In the genomic region with DNA sequence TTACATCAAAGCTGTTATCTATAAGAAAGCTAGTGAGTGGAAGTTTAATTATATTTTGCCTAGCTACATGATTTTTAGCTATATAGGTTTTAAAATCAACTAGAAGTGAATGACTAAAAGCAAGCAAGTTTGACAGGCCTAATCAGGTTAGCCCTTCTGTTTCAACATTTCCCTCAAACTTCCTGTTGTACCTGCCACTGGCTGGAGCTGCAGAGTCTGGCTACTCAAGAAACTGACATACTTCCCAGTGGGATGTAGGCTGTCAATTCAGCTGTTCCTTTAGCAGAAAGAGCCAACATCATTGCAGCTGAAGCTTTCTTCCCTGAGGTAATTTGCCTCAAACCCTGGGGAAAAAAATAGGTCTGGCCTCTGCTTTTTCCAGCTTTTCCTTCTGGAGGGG, we compare ENCODE assay signal across 16 cellular contexts.
"Had no signal": no experiment of that assay in that cellular context is flagged by ENCODE, and none has a peak within 500 bp of the region (broad histone marks: within the 10 kb centered on the region; RNA-seq: fewer than 3 reads in every experiment).

No MANE protein-coding gene starts in this region.

- H3K9me3 ChIP-seq: adrenal gland, thyroid gland had no signal

- ATAC-seq: activated naive CD4-positive, alpha-beta T cell treated with anti-CD3 and anti-CD28 coated beads, Interleukin-2, amount 50 U/mL, for 72 hours; natural killer cell; right cardiac atrium had no signal

- DNase-seq: activated CD4-positive, alpha-beta T cell treated with anti-CD3 and anti-CD28 coated beads for 1 hour; activated CD4-positive, alpha-beta T cell treated with anti-CD3 and anti-CD28 coated beads, Interleukin-2, amount 50 U/mL, for 4 hours; activated gamma-delta T cell treated with Interleukin-2 at 50 U/mL for 16 hours; adrenal gland; effector CD8-positive, alpha-beta T cell; foreskin fibroblast; mesenchymal stem cell; natural killer cell; nucleus accumbens; posterior cingulate gyrus; right cardiac atrium; stimulated activated CD4-positive, alpha-beta T cell treated with anti-CD3 and anti-CD28 coated beads, Interleukin-2, amount 100 ng/mL, for 24 hours; stimulated activated naive CD4-positive, alpha-beta T cell treated with Interleukin-2 at 50 U/mL for 16 hours; thyroid gland had no signal

- H3K27me3 ChIP-seq: adrenal gland, thyroid gland had no signal

- H3K27ac ChIP-seq: adrenal gland, thyroid gland, VCaP had no signal

- H3K4me1 ChIP-seq: adrenal gland, thyroid gland had no signal

- H3K36me3 ChIP-seq: adrenal gland, thyroid gland had no signal

- H3K4me3 ChIP-seq: adrenal gland, thyroid gland had no signal
